8 cellular contexts compared by ENCODE assay signal in genomic region chr3:57060089-57060829, GRCh38. TPM values are rescaled to one million over a fixed set of nuclear protein-coding genes. Genes with fewer than 3 reads are reported as not detected.
DNase-seq lines count a peak whose midpoint lies in the region; ATAC-seq, FAIRE-seq and TF ChIP-seq lines count a peak whose summit lies in the region.

SPATA12 (plus strand) TSS chr3:57060664; CDS start chr3:57073695, 13,031 bp downstream.

- DNase-seq in AML-193 (lab: John Stamatoyannopoulos, UW), result peak; percentile 30 to 49
- DNase-seq in HTR-8/SVneo (ENCODE audit: insufficient read length, low spot score), result peak; percentile 96
- peak; percentile 84 to 96 (median 93) for DNase-seq in adrenal gland
- DNase-seq in right cardiac atrium, result peak; percentile 68 to 80 (median 79)
- peak; percentile 73 for DNase-seq in putamen (ENCODE audit: low spot score)

- 38 to 58% (median 40%) methylated on average over 10 to 11 of the region's 11 CpGs for WGBS in adrenal gland, 4 donors
- 69% methylated on average over 11 of the region's 11 CpGs for WGBS in right cardiac atrium

- H3K27ac ChIP-seq in adrenal gland (peak within 1 kb of the TSS; percentile 47 to 83 (median 76)), right cardiac atrium (ENCODE audit: low read length) (no peak within 1 kb of the TSS)

- H3K27me3 ChIP-seq in adrenal gland (no peaks in the 10 kb centered on the region), right cardiac atrium (ENCODE audit: control insufficient read depth, insufficient read depth) (no peaks in the 10 kb centered on the region)

- intact Hi-C loops in adrenal gland (cut with DNase I) (no loop called here), right cardiac atrium (cut with DNase I) (no loop called here)

- H3K9me3 ChIP-seq in adrenal gland (replicated peaks in 1 of 3), result no peaks in the 10 kb centered on the region
- no peaks in the 10 kb centered on the region for H3K9me3 ChIP-seq in right cardiac atrium (ENCODE audit: control insufficient read depth, low read length)

- H3K36me3 ChIP-seq in adrenal gland (replicated peaks in 1 of 2), result no peaks in the 10 kb centered on the region

- TF ChIP-seq CTCF in adrenal gland (IDR thresholded peaks at IDR 0.05), result no peak

- ATAC-seq in right cardiac atrium (peak; percentile 92 to 98), GM18861 (IDR thresholded peaks at IDR 0.05; ENCODE audit: unreplicated experiment) (no peak), GM21447 (IDR thresholded peaks at IDR 0.05; ENCODE audit: unreplicated experiment) (no peak), GM19397 (IDR thresholded peaks at IDR 0.05; ENCODE audit: unreplicated experiment) (no peak)

- TF ChIP-seq POLR2A in adrenal gland (IDR thresholded peaks at IDR 0.05), result peak in 1 of 2 donors; percentile 57

- peaks cover 9 to 27% of the 10 kb centered on the region in 2 donors for H3K4me1 ChIP-seq in adrenal gland (replicated peaks in 1 of 2)
- peaks cover 2% of the 10 kb centered on the region for H3K4me1 ChIP-seq in right cardiac atrium (ENCODE audit: control insufficient read depth, insufficient read depth, low read length)

- no peak within 1 kb of the TSS for H3K4me3 ChIP-seq in adrenal gland
- H3K4me3 ChIP-seq in right cardiac atrium (ENCODE audit: low read length), result no peak within 1 kb of the TSS

- FAIRE-seq in HTR-8/SVneo (lab: Jason Lieb, UNC), result peak; percentile 64

RNA-seq across cellular contexts. Expression of gene SPATA12, which starts in this region (rescaled TPM):
- total RNA-seq in adrenal gland (under 1 TPM in 5 of 8 donors, not detected in 3; 0.22 to 0.83 (median 0.40) TPM), right cardiac atrium (not detected)
- polyA plus RNA-seq in adrenal gland (under 1 TPM; 0.07 to 0.62 (median 0.48) TPM), right cardiac atrium (0.02 TPM)

Comparison
In these comparisons a context has a peak if more than half of its experiments do, and no peak if none do; other contexts are left out.
1. Peak in DNase-seq and H3K27ac ChIP-seq in adrenal gland; RNA of the gene not detected or under 1 TPM.
2. Peak in DNase-seq and ATAC-seq in right cardiac atrium; RNA of the gene not detected or under 1 TPM.
3. DNase-seq: peak in every context shown above with its lines; median percentile 96 in HTR-8/SVneo; 93 in adrenal gland; 79 in right cardiac atrium; 73 in putamen; 40 in AML-193.